ENCODE assay signal across 11 cellular contexts in the genomic region with DNA sequence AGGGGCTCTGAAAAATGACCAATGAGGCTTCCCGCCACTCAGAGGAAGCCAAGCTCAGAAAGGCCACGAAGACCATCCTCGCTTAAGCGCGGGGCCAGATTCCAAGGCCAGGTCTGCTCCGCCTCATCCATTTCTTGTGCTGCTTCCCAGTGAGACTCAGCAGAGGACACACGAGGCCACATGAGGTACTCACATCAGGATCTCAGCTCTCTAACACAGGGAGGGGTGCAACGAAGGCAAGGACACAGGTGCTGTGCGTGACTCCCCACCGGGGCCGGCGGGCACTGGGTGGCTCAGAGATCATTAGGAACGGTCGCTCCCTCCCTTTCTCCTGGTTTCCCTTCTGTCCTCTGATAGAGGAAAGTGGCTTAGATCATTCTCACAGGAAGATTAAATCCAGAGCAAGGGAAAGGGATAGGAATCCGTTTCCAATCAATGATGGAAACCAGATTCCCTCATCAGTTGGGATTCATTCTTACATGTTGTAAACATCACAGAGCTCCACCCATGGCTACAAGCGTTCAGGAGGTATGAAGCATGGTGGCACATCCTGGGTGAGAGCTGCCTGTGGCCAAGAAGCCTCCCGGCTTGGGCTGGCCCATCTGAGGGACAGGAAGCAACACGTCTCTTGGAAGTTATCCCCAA. TPM values are rescaled to one million over a fixed set of nuclear protein-coding genes. Genes with fewer than 3 reads are reported as not detected.
DNase-seq lines count a peak whose midpoint lies in the region; ATAC-seq and TF ChIP-seq lines count a peak whose summit lies in the region.
"Had no signal": no experiment of that assay in that cellular context is flagged by ENCODE, and none has a peak within 500 bp of the region (broad histone marks: within the 10 kb centered on the region; RNA-seq: fewer than 3 reads in every experiment).

No MANE protein-coding gene starts in this region.

- no peak for DNase-seq in activated naive CD4-positive, alpha-beta T cell treated with anti-CD3 and anti-CD28 coated beads, Interleukin-2, amount 50 U/mL, for 72 hours (ENCODE audit: low spot score in 2 of 2)
- DNase-seq in dermis blood vessel endothelial cell (peak; percentile 39), type B pancreatic cell (ENCODE audit: extremely low spot score, unreplicated experiment) (no peak), cortex of kidney (lab: John Stamatoyannopoulos, UW) (no peak), AG20443 (ENCODE audit: low spot score) (no peak), pons (ENCODE audit: low spot score) (no peak)
- no peak for DNase-seq in naive thymus-derived CD4-positive, alpha-beta T cell
- DNase-seq: activated CD8-positive, alpha-beta memory T cell treated with anti-CD3 and anti-CD28 coated beads for 24 hours; NCI-H1092 treated with DMSO at 0.1 percent for 48 hours had no signal

- H3K27ac Mint-ChIP-seq in activated naive CD4-positive, alpha-beta T cell treated with anti-CD3 and anti-CD28 coated beads, Interleukin-2, amount 50 U/mL, for 24 hours: peak overlapping the region; percentile 86
- peak overlapping the region in 1 of 2 donors; percentile 30 for H3K27ac Mint-ChIP-seq in activated naive CD4-positive, alpha-beta T cell treated with anti-CD3 and anti-CD28 coated beads, Interleukin-2, amount 50 U/mL, for 72 hours
- peak overlapping the region in 8 of 9 donors; percentile 60 to 90 (median 82) for H3K27ac Mint-ChIP-seq in naive thymus-derived CD4-positive, alpha-beta T cell
- peak overlapping the region; percentile 31 for H3K27ac Mint-ChIP-seq in type B pancreatic cell

- no peak for TF ChIP-seq CTCF in type B pancreatic cell (conservative IDR thresholded peaks at IDR 0.05)

- H3K4me1 Mint-ChIP-seq in activated naive CD4-positive, alpha-beta T cell treated with anti-CD3 and anti-CD28 coated beads, Interleukin-2, amount 50 U/mL, for 24 hours: peaks cover 92% of the 10 kb centered on the region
- H3K4me1 Mint-ChIP-seq in naive thymus-derived CD4-positive, alpha-beta T cell: peaks cover 62 to 98% (median 89%) of the 10 kb centered on the region in 7 donors
- H3K4me1 Mint-ChIP-seq in type B pancreatic cell (ENCODE audit: unreplicated experiment): peaks cover 67% of the 10 kb centered on the region

- no peak for ATAC-seq in activated naive CD4-positive, alpha-beta T cell treated with anti-CD3 and anti-CD28 coated beads, Interleukin-2, amount 50 U/mL, for 72 hours
- no peak for ATAC-seq in naive thymus-derived CD4-positive, alpha-beta T cell

- H3K27ac ChIP-seq in naive thymus-derived CD4-positive, alpha-beta T cell (ENCODE audit: low read depth, low read length): peak overlapping the region; percentile 36

- H3K36me3 ChIP-seq in naive thymus-derived CD4-positive, alpha-beta T cell (ENCODE audit: control insufficient read depth in 2 of 3, insufficient read depth in 3 of 3, low read length in 3 of 3): peaks cover 0 to 24% (median 5%) of the 10 kb centered on the region in 3 experiments

- intact Hi-C loops in naive thymus-derived CD4-positive, alpha-beta T cell (cut with micrococcal nuclease): loop anchor here (1.0 to 5.0 kb wide), 3 partner anchors 39 to 47 kb away; partner anchors contain the start of gene CAPZB (in 1 of the 2)

- peaks cover 32 to 63% of the 10 kb centered on the region in 2 donors for H3K4me1 ChIP-seq in naive thymus-derived CD4-positive, alpha-beta T cell (ENCODE audit: control insufficient read depth in 2 of 2, insufficient read depth in 2 of 2, low read length in 2 of 2)

- no peaks in the 10 kb centered on the region for H3K27me3 ChIP-seq in naive thymus-derived CD4-positive, alpha-beta T cell (ENCODE audit: control insufficient read depth in 2 of 2, insufficient read depth in 2 of 2, low read length in 2 of 2)

- peaks cover 4% of the 10 kb centered on the region for H3K36me3 Mint-ChIP-seq in activated naive CD4-positive, alpha-beta T cell treated with anti-CD3 and anti-CD28 coated beads, Interleukin-2, amount 50 U/mL, for 24 hours
- peaks cover 0 to 10% of the 10 kb centered on the region in 2 donors for H3K36me3 Mint-ChIP-seq in activated naive CD4-positive, alpha-beta T cell treated with anti-CD3 and anti-CD28 coated beads, Interleukin-2, amount 50 U/mL, for 72 hours
- peaks cover 0 to 15% (median 7%) of the 10 kb centered on the region in 5 donors for H3K36me3 Mint-ChIP-seq in naive thymus-derived CD4-positive, alpha-beta T cell
- no peaks in the 10 kb centered on the region for H3K36me3 Mint-ChIP-seq in type B pancreatic cell

- POLR2A ChIA-PET in naive thymus-derived CD4-positive, alpha-beta T cell (lab: Charles Lee): interaction anchor here (0.8 to 1.7 kb wide), 2 partner anchors 47 to 48 kb away, joined by 3 to 4 read pairs; partner anchors contain the start of gene CAPZB

- no peaks in the 10 kb centered on the region for H3K9me3 Mint-ChIP-seq in activated naive CD4-positive, alpha-beta T cell treated with anti-CD3 and anti-CD28 coated beads, Interleukin-2, amount 50 U/mL, for 24 hours
- H3K9me3 Mint-ChIP-seq in activated naive CD4-positive, alpha-beta T cell treated with anti-CD3 and anti-CD28 coated beads, Interleukin-2, amount 50 U/mL, for 72 hours: no peaks in the 10 kb centered on the region
- no peaks in the 10 kb centered on the region for H3K9me3 Mint-ChIP-seq in naive thymus-derived CD4-positive, alpha-beta T cell
- no peaks in the 10 kb centered on the region for H3K9me3 Mint-ChIP-seq in type B pancreatic cell

- H3K27me3 Mint-ChIP-seq in activated naive CD4-positive, alpha-beta T cell treated with anti-CD3 and anti-CD28 coated beads, Interleukin-2, amount 50 U/mL, for 24 hours: no peaks in the 10 kb centered on the region
- H3K27me3 Mint-ChIP-seq in naive thymus-derived CD4-positive, alpha-beta T cell: no peaks in the 10 kb centered on the region
- no peaks in the 10 kb centered on the region for H3K27me3 Mint-ChIP-seq in type B pancreatic cell
- H3K27me3 Mint-ChIP-seq: B cell had no signal

- CTCF ChIA-PET in naive thymus-derived CD4-positive, alpha-beta T cell (lab: Charles Lee): interaction anchor here (0.6 to 6.1 kb wide), 5 partner anchors 15 to 154 kb away, joined by 3 to 53 read pairs (median 5); no protein-coding TSS in a partner anchor

- H3K4me3 Mint-ChIP-seq in activated naive CD4-positive, alpha-beta T cell treated with anti-CD3 and anti-CD28 coated beads, Interleukin-2, amount 50 U/mL, for 24 hours: no peak overlapping the region
- peak overlapping the region in 3 of 10 donors; percentile 16 to 63 (median 44) for H3K4me3 Mint-ChIP-seq in naive thymus-derived CD4-positive, alpha-beta T cell
- no peak overlapping the region for H3K4me3 Mint-ChIP-seq in type B pancreatic cell
- H3K4me3 Mint-ChIP-seq: B cell had no signal

- no peak overlapping the region for H3K4me3 ChIP-seq in naive thymus-derived CD4-positive, alpha-beta T cell (ENCODE audit: low read length)

- no peaks in the 10 kb centered on the region for H3K9me3 ChIP-seq in naive thymus-derived CD4-positive, alpha-beta T cell (ENCODE audit: control insufficient read depth in 2 of 3, low read length in 3 of 3)

RNA-seq across cellular contexts. Expression of gene CAPZB, which starts 46.7 kb away (rescaled TPM):
- total RNA-seq in activated naive CD4-positive, alpha-beta T cell treated with anti-CD3 and anti-CD28 coated beads, Interleukin-2, amount 50 U/mL, for 72 hours: 100 to 1,000 TPM; 404 to 419 TPM
- total RNA-seq in dermis blood vessel endothelial cell: 160 and 165 TPM in 2 replicates
- total RNA-seq in naive thymus-derived CD4-positive, alpha-beta T cell: 100 to 1,000 TPM; 216 to 519 (median 264) TPM
- polyA plus RNA-seq in naive thymus-derived CD4-positive, alpha-beta T cell: 100 to 1,000 TPM; 522 to 559 TPM
- 264 and 286 TPM in 2 replicates for total RNA-seq in type B pancreatic cell (ENCODE audit: low replicate concordance)
